Comparison of ENCODE assay signal across 8 cellular contexts in genomic region chr15:44729394-44729913, GRCh38. TPM values are rescaled to one million over a fixed set of nuclear protein-coding genes. Genes with fewer than 3 reads are reported as not detected.
DNase-seq lines count a peak whose midpoint lies in the region; ATAC-seq and TF ChIP-seq lines count a peak whose summit lies in the region.

No MANE protein-coding gene starts in this region.

- H3K27ac ChIP-seq in right atrium auricular region, result peak overlapping the region; percentile 95 to 98

- peaks cover 8% of the 10 kb centered on the region for H3K36me3 ChIP-seq in right atrium auricular region

- peaks cover 0 to 53% of the 10 kb centered on the region in 2 donors for H3K4me1 ChIP-seq in right atrium auricular region

- peak overlapping the region; percentile 68 to 76 for H3K4me3 ChIP-seq in right atrium auricular region

- peaks cover 28 to 35% of the 10 kb centered on the region in 2 donors for H3K36me3 Mint-ChIP-seq in activated naive CD4-positive, alpha-beta T cell treated with anti-CD3 and anti-CD28 coated beads, Interleukin-2, amount 50 U/mL, for 72 hours

- no peak for ATAC-seq in activated naive CD4-positive, alpha-beta T cell treated with anti-CD3 and anti-CD28 coated beads, Interleukin-2, amount 50 U/mL, for 72 hours
- ATAC-seq in sciatic nerve, result peak; percentile 39

- H3K27ac Mint-ChIP-seq in activated naive CD4-positive, alpha-beta T cell treated with anti-CD3 and anti-CD28 coated beads, Interleukin-2, amount 50 U/mL, for 72 hours, result peak overlapping the region; percentile 100

- intact Hi-C loops in sciatic nerve (cut with DNase I), result no loop called here

- H3K27me3 ChIP-seq in right atrium auricular region, result no peaks in the 10 kb centered on the region

- H3K9me3 ChIP-seq in right atrium auricular region, result no peaks in the 10 kb centered on the region

- no peaks in the 10 kb centered on the region for H3K9me3 Mint-ChIP-seq in activated naive CD4-positive, alpha-beta T cell treated with anti-CD3 and anti-CD28 coated beads, Interleukin-2, amount 50 U/mL, for 72 hours

- DNase-seq in NCI-H2227 (lab: John Stamatoyannopoulos, UW; ENCODE audit: unreplicated experiment) (peak; percentile 60), NCI-H2227 treated with DMSO at 0.1 percent for 48 hours (lab: John Stamatoyannopoulos, UW) (no peak), MV-4-11 (lab: John Stamatoyannopoulos, UW) (peak; percentile 20), right atrium auricular region (ENCODE audit: low spot score) (no peak), sciatic nerve (ENCODE audit: low spot score) (peak; percentile 69), HK-2 (ENCODE audit: unreplicated experiment) (no peak), NCI-H2196 (lab: John Stamatoyannopoulos, UW; ENCODE audit: unreplicated experiment) (no peak)
- DNase-seq in activated naive CD4-positive, alpha-beta T cell treated with anti-CD3 and anti-CD28 coated beads, Interleukin-2, amount 50 U/mL, for 72 hours (ENCODE audit: low spot score in 2 of 2), result no peak

- TF ChIP-seq CTCF in right atrium auricular region (IDR thresholded peaks at IDR 0.05), result no peak

RNA-seq across cellular contexts. Expression of gene TRIM69, which starts 6.9 kb away (rescaled TPM):
- total RNA-seq in activated naive CD4-positive, alpha-beta T cell treated with anti-CD3 and anti-CD28 coated beads, Interleukin-2, amount 50 U/mL, for 72 hours, result 10 to 100 TPM; 60.8 to 68.8 TPM
- total RNA-seq in right atrium auricular region (10 to 100 TPM; 28.9 to 55.1 TPM), sciatic nerve (28.0 TPM)

RNA-seq across cellular contexts. Expression of gene B2M, which starts 18.1 kb away (rescaled TPM):
- 1,000 to 10,000 TPM; 4,139 to 6,333 TPM for total RNA-seq in activated naive CD4-positive, alpha-beta T cell treated with anti-CD3 and anti-CD28 coated beads, Interleukin-2, amount 50 U/mL, for 72 hours
- total RNA-seq in right atrium auricular region, result 1,000 to 10,000 TPM; 1,354 to 2,259 TPM
- 1,758 TPM for total RNA-seq in sciatic nerve

RNA-seq across cellular contexts. Expression of gene PATL2, which starts 18.3 kb away (rescaled TPM):
- total RNA-seq in activated naive CD4-positive, alpha-beta T cell treated with anti-CD3 and anti-CD28 coated beads, Interleukin-2, amount 50 U/mL, for 72 hours, result 10 to 100 TPM; 12.4 to 30.7 TPM
- total RNA-seq in right atrium auricular region (1 to 10 TPM in 1 of 2 donors, under 1 TPM in 1; 0.75 to 4.5 TPM), sciatic nerve (2.9 TPM)

Comparison
In these comparisons a context has a peak if more than half of its experiments do, and no peak if none do; other contexts are left out.
1. DNase-seq: peak in NCI-H2227 (single experiment), MV-4-11 (single experiment) and sciatic nerve (single experiment); none in NCI-H2227 treated with DMSO at 0.1 percent for 48 hours (single experiment), activated naive CD4-positive, alpha-beta T cell treated with anti-CD3 and anti-CD28 coated beads, Interleukin-2, amount 50 U/mL, for 72 hours (0 of 2), right atrium auricular region (single experiment), HK-2 (single experiment) and NCI-H2196 (single experiment).